Comparison of ENCODE assay signal across 1 cellular context in the genomic region with DNA sequence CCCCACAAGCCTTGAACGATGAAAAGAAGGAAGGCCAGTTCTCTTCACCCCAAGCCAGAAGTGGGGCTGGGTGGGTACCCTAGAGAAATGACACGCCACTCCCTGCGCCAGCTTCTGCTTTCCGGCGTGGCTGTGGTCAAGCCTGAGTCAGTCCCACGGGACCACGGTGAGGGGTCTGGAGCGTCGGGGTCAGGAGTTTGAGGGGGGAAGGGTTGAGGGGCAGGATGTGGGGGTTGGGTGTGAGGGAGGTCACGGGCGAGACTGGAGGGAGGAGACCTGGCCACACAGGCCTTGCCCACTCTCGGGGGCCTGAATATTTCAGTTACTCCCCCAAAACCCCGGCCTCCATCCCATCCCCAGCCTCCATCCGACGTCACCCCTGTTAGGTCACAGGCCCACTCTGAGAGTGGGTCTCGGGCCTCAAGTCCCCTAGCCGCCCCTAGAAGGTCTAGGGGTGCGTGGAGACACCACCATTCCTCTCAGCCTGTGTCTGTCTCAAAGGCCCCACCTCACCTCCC.
A peak's percentile ranks its signal among the peaks of the same experiment; 100 is the strongest.
TF ChIP-seq lines count a peak whose summit lies in the region.

No MANE protein-coding gene starts in this region.

TF ChIP-seq in GM12878, 131 proteins besides CTCF, POLR2A, EP300 and RAD21:
- TF ChIP-seq, protein P1, sequence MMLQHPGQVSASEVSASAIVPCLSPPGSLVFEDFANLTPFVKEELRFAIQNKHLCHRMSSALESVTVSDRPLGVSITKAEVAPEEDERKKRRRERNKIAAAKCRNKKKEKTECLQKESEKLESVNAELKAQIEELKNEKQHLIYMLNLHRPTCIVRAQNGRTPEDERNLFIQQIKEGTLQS (IDR thresholded peaks at IDR 0.05; ENCODE audit: borderline replicate concordance, extremely low read depth, low read depth, low read length), result 0 out of 2 replicates have a peak, but pooled peaks have one; percentile 34
- TF ChIP-seq, protein P2, sequence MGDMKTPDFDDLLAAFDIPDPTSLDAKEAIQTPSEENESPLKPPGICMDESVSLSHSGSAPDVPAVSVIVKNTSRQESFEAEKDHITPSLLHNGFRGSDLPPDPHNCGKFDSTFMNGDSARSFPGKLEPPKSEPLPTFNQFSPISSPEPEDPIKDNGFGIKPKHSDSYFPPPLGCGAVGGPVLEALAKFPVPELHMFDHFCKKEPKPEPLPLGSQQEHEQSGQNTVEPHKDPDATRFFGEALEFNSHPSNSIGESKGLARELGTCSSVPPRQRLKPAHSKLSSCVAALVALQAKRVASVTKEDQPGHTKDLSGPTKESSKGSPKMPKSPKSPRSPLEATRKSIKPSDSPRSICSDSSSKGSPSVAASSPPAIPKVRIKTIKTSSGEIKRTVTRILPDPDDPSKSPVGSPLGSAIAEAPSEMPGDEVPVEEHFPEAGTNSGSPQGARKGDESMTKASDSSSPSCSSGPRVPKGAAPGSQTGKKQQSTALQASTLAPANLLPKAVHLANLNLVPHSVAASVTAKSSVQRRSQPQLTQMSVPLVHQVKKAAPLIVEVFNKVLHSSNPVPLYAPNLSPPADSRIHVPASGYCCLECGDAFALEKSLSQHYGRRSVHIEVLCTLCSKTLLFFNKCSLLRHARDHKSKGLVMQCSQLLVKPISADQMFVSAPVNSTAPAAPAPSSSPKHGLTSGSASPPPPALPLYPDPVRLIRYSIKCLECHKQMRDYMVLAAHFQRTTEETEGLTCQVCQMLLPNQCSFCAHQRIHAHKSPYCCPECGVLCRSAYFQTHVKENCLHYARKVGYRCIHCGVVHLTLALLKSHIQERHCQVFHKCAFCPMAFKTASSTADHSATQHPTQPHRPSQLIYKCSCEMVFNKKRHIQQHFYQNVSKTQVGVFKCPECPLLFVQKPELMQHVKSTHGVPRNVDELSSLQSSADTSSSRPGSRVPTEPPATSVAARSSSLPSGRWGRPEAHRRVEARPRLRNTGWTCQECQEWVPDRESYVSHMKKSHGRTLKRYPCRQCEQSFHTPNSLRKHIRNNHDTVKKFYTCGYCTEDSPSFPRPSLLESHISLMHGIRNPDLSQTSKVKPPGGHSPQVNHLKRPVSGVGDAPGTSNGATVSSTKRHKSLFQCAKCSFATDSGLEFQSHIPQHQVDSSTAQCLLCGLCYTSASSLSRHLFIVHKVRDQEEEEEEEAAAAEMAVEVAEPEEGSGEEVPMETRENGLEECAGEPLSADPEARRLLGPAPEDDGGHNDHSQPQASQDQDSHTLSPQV (IDR thresholded peaks at IDR 0.05), result 0 out of 2 replicates have a peak, but pooled peaks have one; percentile 51
- peak; percentile 78 for TF ChIP-seq RUNX3 (IDR thresholded peaks at IDR 0.05; ENCODE audit: low read length)
- TF ChIP-seq, protein P3, sequence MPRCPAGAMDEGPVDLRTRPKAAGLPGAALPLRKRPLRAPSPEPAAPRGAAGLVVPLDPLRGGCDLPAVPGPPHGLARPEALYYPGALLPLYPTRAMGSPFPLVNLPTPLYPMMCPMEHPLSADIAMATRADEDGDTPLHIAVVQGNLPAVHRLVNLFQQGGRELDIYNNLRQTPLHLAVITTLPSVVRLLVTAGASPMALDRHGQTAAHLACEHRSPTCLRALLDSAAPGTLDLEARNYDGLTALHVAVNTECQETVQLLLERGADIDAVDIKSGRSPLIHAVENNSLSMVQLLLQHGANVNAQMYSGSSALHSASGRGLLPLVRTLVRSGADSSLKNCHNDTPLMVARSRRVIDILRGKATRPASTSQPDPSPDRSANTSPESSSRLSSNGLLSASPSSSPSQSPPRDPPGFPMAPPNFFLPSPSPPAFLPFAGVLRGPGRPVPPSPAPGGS (IDR thresholded peaks at IDR 0.05; ENCODE audit: borderline replicate concordance, insufficient read depth, low read depth, low read length, poor library complexity, severe bottlenecking), result no peak
- no peak for TF ChIP-seq ZNF24 (IDR thresholded peaks at IDR 0.05)
- TF ChIP-seq GATAD2B (conservative IDR thresholded peaks at IDR 0.05; ENCODE audit: low read depth), result no peak; the same call in 1 of the 2 replicates
- peak; percentile 48; the same call in 1 of the 2 replicates for TF ChIP-seq TBL1XR1 (IDR thresholded peaks at IDR 0.05; ENCODE audit: low read depth, low read length)
- no peak for TF ChIP-seq CREM (IDR thresholded peaks at IDR 0.05; ENCODE audit: low read depth)
- TF ChIP-seq SMC3 (IDR thresholded peaks at IDR 0.05; ENCODE audit: borderline replicate concordance, low read length), result peak; percentile 5; the same call in 1 of the 2 replicates
- peak; percentile 42; the same call in 1 of the 2 replicates for TF ChIP-seq SPI1 (IDR thresholded peaks at IDR 0.05; ENCODE audit: borderline replicate concordance, insufficient read depth, low read depth, low read length)
- TF ChIP-seq NBN (IDR thresholded peaks at IDR 0.05), result peak; percentile 85; the same call in 1 of the 2 replicates
- TF ChIP-seq NR2C1 (IDR thresholded peaks at IDR 0.05), result peak; percentile 47; the same call in 1 of the 2 replicates
- TF ChIP-seq YY1 (IDR thresholded peaks at IDR 0.05; ENCODE audit: low read depth, low read length), result 0 out of 2 replicates have a peak, but pooled peaks have one; percentile 4
- TF ChIP-seq CHD2 (IDR thresholded peaks at IDR 0.05; ENCODE audit: borderline replicate concordance, low read depth, low read length), result peak; percentile 68; the same call in 1 of the 2 replicates
- TF ChIP-seq MEF2B (IDR thresholded peaks at IDR 0.05; ENCODE audit: partially characterized antibody, poor library complexity, severe bottlenecking), result peak; percentile 97
- 0 out of 2 replicates have a peak, but pooled peaks have one; percentile 51 for TF ChIP-seq TCF12 (IDR thresholded peaks at IDR 0.05; ENCODE audit: low read depth, low read length)
- TF ChIP-seq CREB1 (IDR thresholded peaks at IDR 0.05; ENCODE audit: low read depth), result peak; percentile 26
- peak; percentile 75; the same call in 1 of the 2 replicates for TF ChIP-seq ATF7 (IDR thresholded peaks at IDR 0.05; ENCODE audit: low read depth)
- TF ChIP-seq CHD4 (IDR thresholded peaks at IDR 0.05), result no peak
- TF ChIP-seq MXI1 (IDR thresholded peaks at IDR 0.05; ENCODE audit: low read depth, low read length), result no peak
- TF ChIP-seq, protein P4, sequence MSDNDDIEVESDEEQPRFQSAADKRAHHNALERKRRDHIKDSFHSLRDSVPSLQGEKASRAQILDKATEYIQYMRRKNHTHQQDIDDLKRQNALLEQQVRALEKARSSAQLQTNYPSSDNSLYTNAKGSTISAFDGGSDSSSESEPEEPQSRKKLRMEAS (IDR thresholded peaks at IDR 0.05; ENCODE audit: low read depth, low read length), result no peak
- TF ChIP-seq IKZF2 (IDR thresholded peaks at IDR 0.05), result peak in 1 of 2 experiments; percentile 69; a peak in 2 of 4 replicates
- 0 out of 2 replicates have a peak, but pooled peaks have one; percentile 41 for TF ChIP-seq BCL11A (IDR thresholded peaks at IDR 0.05; ENCODE audit: low read depth, low read length)
- TF ChIP-seq NR2F1 (conservative IDR thresholded peaks at IDR 0.05), result peak; percentile 87
- TF ChIP-seq SMAD1 (IDR thresholded peaks at IDR 0.05; ENCODE audit: low read depth, partially characterized antibody), result peak; percentile 86
- TF ChIP-seq, protein P5, sequence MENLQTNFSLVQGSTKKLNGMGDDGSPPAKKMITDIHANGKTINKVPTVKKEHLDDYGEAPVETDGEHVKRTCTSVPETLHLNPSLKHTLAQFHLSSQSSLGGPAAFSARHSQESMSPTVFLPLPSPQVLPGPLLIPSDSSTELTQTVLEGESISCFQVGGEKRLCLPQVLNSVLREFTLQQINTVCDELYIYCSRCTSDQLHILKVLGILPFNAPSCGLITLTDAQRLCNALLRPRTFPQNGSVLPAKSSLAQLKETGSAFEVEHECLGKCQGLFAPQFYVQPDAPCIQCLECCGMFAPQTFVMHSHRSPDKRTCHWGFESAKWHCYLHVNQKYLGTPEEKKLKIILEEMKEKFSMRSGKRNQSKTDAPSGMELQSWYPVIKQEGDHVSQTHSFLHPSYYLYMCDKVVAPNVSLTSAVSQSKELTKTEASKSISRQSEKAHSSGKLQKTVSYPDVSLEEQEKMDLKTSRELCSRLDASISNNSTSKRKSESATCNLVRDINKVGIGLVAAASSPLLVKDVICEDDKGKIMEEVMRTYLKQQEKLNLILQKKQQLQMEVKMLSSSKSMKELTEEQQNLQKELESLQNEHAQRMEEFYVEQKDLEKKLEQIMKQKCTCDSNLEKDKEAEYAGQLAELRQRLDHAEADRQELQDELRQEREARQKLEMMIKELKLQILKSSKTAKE (IDR thresholded peaks at IDR 0.05; ENCODE audit: low read depth, poor library complexity, severe bottlenecking), result peak; percentile 47
- no peak for TF ChIP-seq MYC (IDR thresholded peaks at IDR 0.05; ENCODE audit: insufficient read depth, insufficient read length, insufficient replicate concordance, low read length, severe bottlenecking)
- TF ChIP-seq PAX5 (IDR thresholded peaks at IDR 0.05; ENCODE audit: borderline replicate concordance, low read depth, low read length), result peak; percentile 70; the same call in 1 of the 2 replicates
- no peak for TF ChIP-seq KLF5 (IDR thresholded peaks at IDR 0.05; ENCODE audit: partially characterized antibody)
